17 cellular contexts compared by ENCODE assay signal in the genomic region with DNA sequence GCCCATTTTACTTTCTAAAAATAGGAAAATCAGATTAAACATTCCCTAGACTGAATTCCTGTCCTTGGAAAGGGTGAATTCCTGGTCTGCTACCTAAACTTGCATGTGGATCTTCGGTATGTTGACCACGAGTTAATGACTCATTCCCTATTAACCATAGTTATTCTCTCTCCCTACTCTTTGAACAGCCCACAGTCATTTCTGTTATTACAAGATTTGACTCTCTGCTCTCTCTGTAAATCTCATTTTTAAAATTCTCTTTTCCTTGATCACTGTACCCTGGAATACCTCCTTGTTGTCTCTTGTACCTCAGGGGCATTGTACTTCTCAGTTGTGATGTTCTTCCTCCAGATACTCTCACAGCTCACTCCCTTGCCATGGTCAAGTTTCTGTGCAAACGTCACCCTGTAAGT.
DNase-seq lines count a peak whose midpoint lies in the region; ATAC-seq, FAIRE-seq and TF ChIP-seq lines count a peak whose summit lies in the region.
"Had no signal": no experiment of that assay in that cellular context is flagged by ENCODE, and none has a peak within 500 bp of the region (broad histone marks: within the 10 kb centered on the region; RNA-seq: fewer than 3 reads in every experiment).

No MANE protein-coding gene starts in this region.

- H2BK120ac ChIP-seq in IMR-90 (ENCODE audit: low read depth, low read length) = peak overlapping the region; percentile 91

- H3K36me3 Mint-ChIP-seq in naive thymus-derived CD8-positive, alpha-beta T cell = no peaks in the 10 kb centered on the region
- H3K36me3 Mint-ChIP-seq: activated naive CD8-positive, alpha-beta T cell had no signal

- no peak overlapping the region for H3K27ac Mint-ChIP-seq in naive thymus-derived CD8-positive, alpha-beta T cell
- H3K27ac Mint-ChIP-seq: activated CD8-positive, alpha-beta T cell treated with anti-CD3 and anti-CD28 coated beads, Interleukin-2, amount 10 ng/mL, durations not matched to agents 7 days and 5 days; activated naive CD8-positive, alpha-beta T cell; stimulated activated naive CD8-positive, alpha-beta T cell treated with anti-CD3 and anti-CD28 coated beads, Interleukin-15, amount 100 ng/mL, for 72 hours had no signal

- no peak overlapping the region for H2AK9ac ChIP-seq in IMR-90 (replicated peaks; ENCODE audit: low read depth, low read length, poor library complexity)

- no peaks in the 10 kb centered on the region for H4K20me1 ChIP-seq in IMR-90 (ENCODE audit: insufficient read depth, low read length)
- H4K20me1 ChIP-seq: BLaER1 had no signal

- H2BK20ac ChIP-seq in IMR-90 (ENCODE audit: low read depth, low read length) = peak overlapping the region; percentile 60

- TF ChIP-seq RAD21 in IMR-90 (IDR thresholded peaks at IDR 0.05; ENCODE audit: low read length) = no peak

- peak overlapping the region; percentile 81 for H2BK5ac ChIP-seq in IMR-90 (ENCODE audit: low read depth, low read length, poor library complexity, severe bottlenecking)

- no peak overlapping the region for H3K4me3 ChIP-seq in IMR-90 (ENCODE audit: insufficient read depth, low read depth, low read length)
- no peak overlapping the region for H3K4me3 ChIP-seq in bronchial epithelial cell (ENCODE audit: low read depth, low read length)
- H3K4me3 ChIP-seq in kidney epithelial cell (ENCODE audit: low read depth, low read length) = no peak overlapping the region
- H3K4me3 ChIP-seq: BLaER1 had no signal

- no peak overlapping the region; the same call in 1 of the 2 replicates for H3K56ac ChIP-seq in IMR-90 (ENCODE audit: extremely low read depth, insufficient read depth, low read length)

- DNase-seq in AG08396 (ENCODE audit: low spot score) (peak; percentile 80), IMR-90 (peak; percentile 90), bronchial epithelial cell (ENCODE audit: low read depth) (peak; percentile 76), kidney epithelial cell (ENCODE audit: low read depth) (peak; percentile 89), left ventricle myocardium superior (no peak), middle frontal gyrus (ENCODE audit: extremely low spot score, low spot score) (no peak)
- DNase-seq in naive thymus-derived CD8-positive, alpha-beta T cell = no peak
- DNase-seq: activated CD8-positive, alpha-beta T cell treated with anti-CD3 and anti-CD28 coated beads, Interleukin-2, amount 10 ng/mL, durations not matched to agents 7 days and 5 days; GOT3; kidney; NCI-H1417 treated with DMSO at 0.1 percent for 48 hours; NCI-H82; stimulated activated CD4-positive, alpha-beta T cell treated with anti-CD3 and anti-CD28 coated beads, Interleukin-2, amount 100 ng/mL, for 24 hours; stimulated activated naive CD8-positive, alpha-beta T cell treated with anti-CD3 and anti-CD28 coated beads, Interleukin-15, amount 100 ng/mL, for 72 hours had no signal

- POLR2A ChIA-PET in IMR-90 (lab: Charles Lee; ENCODE audit: unreplicated experiment) = no interaction called here
- POLR2A ChIA-PET in naive thymus-derived CD8-positive, alpha-beta T cell (lab: Charles Lee) = no interaction called here

- H3K4me3 Mint-ChIP-seq in naive thymus-derived CD8-positive, alpha-beta T cell = no peak overlapping the region
- H3K4me3 Mint-ChIP-seq: activated CD8-positive, alpha-beta T cell treated with anti-CD3 and anti-CD28 coated beads, Interleukin-2, amount 10 ng/mL, durations not matched to agents 7 days and 5 days; activated naive CD8-positive, alpha-beta T cell; stimulated activated naive CD8-positive, alpha-beta T cell treated with anti-CD3 and anti-CD28 coated beads, Interleukin-15, amount 100 ng/mL, for 72 hours had no signal

- ATAC-seq in IMR-90 (ENCODE audit: low read depth) (peak; percentile 98), HG03342 (IDR thresholded peaks at IDR 0.05; ENCODE audit: unreplicated experiment) (no peak), left ventricle myocardium superior (no peak)
- ATAC-seq in naive thymus-derived CD8-positive, alpha-beta T cell = no peak
- ATAC-seq: activated CD8-positive, alpha-beta T cell treated with anti-CD3 and anti-CD28 coated beads, Interleukin-2, amount 10 ng/mL, durations not matched to agents 7 days and 5 days; stimulated activated naive CD8-positive, alpha-beta T cell treated with anti-CD3 and anti-CD28 coated beads, Interleukin-15, amount 100 ng/mL, for 72 hours had no signal

- in situ Hi-C loops in IMR-90 (cut with MboI; ENCODE audit: low sequenced_read_pairs) = no loop called here

- no peak overlapping the region; the same call in 1 of the 2 replicates for H2AK5ac ChIP-seq in IMR-90 (ENCODE audit: low read depth, low read length)

- CTCF ChIA-PET in IMR-90 (lab: Yijun Ruan, JAX) = interaction anchor here (1.2 kb wide), 1 partner anchor 11 kb away, joined by 3 read pairs; no protein-coding TSS in a partner anchor

- H4K5ac ChIP-seq in IMR-90 (ENCODE audit: low read depth, low read length) = peak overlapping the region; percentile 36; the same call in 1 of the 2 replicates

- FAIRE-seq in bronchial epithelial cell (lab: Jason Lieb, UNC) = no peak
- FAIRE-seq: kidney had no signal

- H3K9ac ChIP-seq in IMR-90 (ENCODE audit: low read depth, low read length) = no peak overlapping the region
- H3K9ac ChIP-seq: BLaER1 had no signal

- TF ChIP-seq CTCF in IMR-90 (conservative IDR thresholded peaks at IDR 0.05; ENCODE audit: low read depth, low read length) (no peak), bronchial epithelial cell (IDR thresholded peaks at IDR 0.05; ENCODE audit: insufficient read depth, low read length, severe bottlenecking) (no peak), kidney epithelial cell (IDR thresholded peaks at IDR 0.05; ENCODE audit: insufficient read depth, low read length, poor library complexity, severe bottlenecking) (no peak)

- H3K27me3 ChIP-seq in IMR-90 (ENCODE audit: control insufficient read depth, insufficient read depth, low read length) (no peaks in the 10 kb centered on the region), bronchial epithelial cell (ENCODE audit: control insufficient read depth, insufficient read depth, low read length) (no peaks in the 10 kb centered on the region), kidney epithelial cell (ENCODE audit: control insufficient read depth, insufficient read depth, low read length) (no peaks in the 10 kb centered on the region)
- H3K27me3 ChIP-seq: BLaER1 had no signal

- intact Hi-C loops in IMR-90 (cut with micrococcal nuclease) = no loop called here
- intact Hi-C loops in left ventricle myocardium superior (cut with micrococcal nuclease) = no loop called here

- peak overlapping the region; percentile 77 for H3K4ac ChIP-seq in IMR-90 (ENCODE audit: low read depth, low read length)

- H3K36me3 ChIP-seq in IMR-90 (ENCODE audit: control insufficient read depth, insufficient read depth, low read length) = no peaks in the 10 kb centered on the region
- no peaks in the 10 kb centered on the region for H3K36me3 ChIP-seq in bronchial epithelial cell (ENCODE audit: control insufficient read depth, insufficient read depth, low read length)
- no peaks in the 10 kb centered on the region for H3K36me3 ChIP-seq in kidney epithelial cell (ENCODE audit: control insufficient read depth, insufficient read depth, low read length)
- H3K36me3 ChIP-seq: BLaER1 had no signal

- H4K91ac ChIP-seq in IMR-90 (ENCODE audit: insufficient read depth, low read depth, low read length) = peak overlapping the region; percentile 27; the same call in 1 of the 2 replicates

- H3K27me3 Mint-ChIP-seq in naive thymus-derived CD8-positive, alpha-beta T cell = peaks cover 0 to 4% (median 0%) of the 10 kb centered on the region in 5 donors
- H3K27me3 Mint-ChIP-seq: stimulated activated naive CD8-positive, alpha-beta T cell treated with anti-CD3 and anti-CD28 coated beads, Interleukin-15, amount 100 ng/mL, for 72 hours had no signal

- H3K27ac ChIP-seq in IMR-90 (ENCODE audit: insufficient read depth, low read length) = no peak overlapping the region
- H3K27ac ChIP-seq: BLaER1 had no signal

- H3K18ac ChIP-seq in IMR-90 (ENCODE audit: low read depth, low read length) = peak overlapping the region; percentile 78; the same call in 1 of the 2 replicates

- H3K9me1 ChIP-seq in IMR-90 (ENCODE audit: insufficient read depth, low read length) = no peaks in the 10 kb centered on the region

- H3K14ac ChIP-seq in IMR-90 (replicated peaks; ENCODE audit: low read depth, low read length) = 0 out of 2 replicates have a peak overlapping the region, but pooled peaks have one; percentile 65

- peak overlapping the region; percentile 49; the same call in 1 of the 3 replicates for H2BK15ac ChIP-seq in IMR-90 (ENCODE audit: low read depth, low read length)

- H3K4me1 ChIP-seq in IMR-90 (ENCODE audit: control insufficient read depth, insufficient read depth, low read length) = peaks cover 2% of the 10 kb centered on the region; the same call in 1 of the 2 replicates

- dilution Hi-C loops in IMR-90 (cut with HindIII; ENCODE audit: low sequenced_read_pairs, unreplicated experiment) = no loop called here

- H3K9me3 ChIP-seq in IMR-90 (ENCODE audit: control insufficient read depth, insufficient read depth, low read length) = no peaks in the 10 kb centered on the region
- H3K9me3 ChIP-seq: BLaER1 had no signal

- no CpG with 5 or more reads among the region's 3 CpGs for WGBS in IMR-90 (ENCODE audit: extremely low coverage in 2 of 2, insufficient read length in 1 of 2), 2 experiments

- H3K4me2 ChIP-seq in IMR-90 (ENCODE audit: low read depth, low read length) = peak overlapping the region; percentile 41; the same call in 1 of the 2 replicates
- H3K4me2 ChIP-seq: BLaER1 had no signal

- H3K4me1 Mint-ChIP-seq in naive thymus-derived CD8-positive, alpha-beta T cell = no peaks in the 10 kb centered on the region
- H3K4me1 Mint-ChIP-seq: stimulated activated naive CD8-positive, alpha-beta T cell treated with anti-CD3 and anti-CD28 coated beads, Interleukin-15, amount 100 ng/mL, for 72 hours had no signal

- H4K8ac ChIP-seq in IMR-90 (ENCODE audit: low read depth in 2 of 2, low read length in 2 of 2) = peak overlapping the region in 1 of 2 experiments; percentile 48; a peak in 1 of 4 replicates

- no peak overlapping the region for H2AFZ ChIP-seq in IMR-90 (replicated peaks; ENCODE audit: low read length, poor library complexity)

- H3K79me1 ChIP-seq in IMR-90 (ENCODE audit: low read depth in 1 of 2, low read length in 2 of 2) = no peaks in the 10 kb centered on the region

- no TSS peak for BruUV-seq in IMR-90 (replicated peaks; lab: Mats Ljungman, UMichigan)

- H3K23ac ChIP-seq in IMR-90 (ENCODE audit: low read depth, low read length) = no peak overlapping the region; the same call in 1 of the 2 replicates

- H3K9me3 Mint-ChIP-seq in naive thymus-derived CD8-positive, alpha-beta T cell = peaks cover 0 to 4% (median 0%) of the 10 kb centered on the region in 9 donors

- TF ChIP-seq POLR2A in IMR-90 (IDR thresholded peaks at IDR 0.05; ENCODE audit: low read depth, low read length) = no peak

TF ChIP-seq in IMR-90, 13 proteins besides CTCF, POLR2A, EP300 and RAD21:
- TF ChIP-seq FOS (IDR thresholded peaks at IDR 0.05; ENCODE audit: low read depth, low read length) = peak; percentile 65; the same call in 1 of the 2 replicates
- no peak for TF ChIP-seq CHD1 (IDR thresholded peaks at IDR 0.05; ENCODE audit: low read depth, low read length)
- TF ChIP-seq BHLHE40 (IDR thresholded peaks at IDR 0.05; ENCODE audit: low read depth, low read length) = no peak
- no peak for TF ChIP-seq CEBPB (IDR thresholded peaks at IDR 0.05; ENCODE audit: low read depth, low read length)

Comparison
In these comparisons a context has a peak if more than half of its experiments do, and no peak if none do; other contexts are left out.
1. DNase-seq: peak in AG08396 (single experiment), IMR-90 (single experiment), bronchial epithelial cell (single experiment) and kidney epithelial cell (single experiment); none in left ventricle myocardium superior (single experiment), middle frontal gyrus (single experiment) and naive thymus-derived CD8-positive, alpha-beta T cell (0 of 10).